In genomic region chr1:23776198-23776597, GRCh38 we compare ENCODE assay signal across 29 cellular contexts. TPM values are rescaled to one million over a fixed set of nuclear protein-coding genes. Genes with fewer than 3 reads are reported as not detected.
A peak's percentile ranks its signal among the peaks of the same experiment; 100 is the strongest.
DNase-seq lines count a peak whose midpoint lies in the region; ATAC-seq, FAIRE-seq and TF ChIP-seq lines count a peak whose summit lies in the region.
"Had no signal": no experiment of that assay in that cellular context is flagged by ENCODE, and none has a peak within 500 bp of the region (broad histone marks: within the 10 kb centered on the region; RNA-seq: fewer than 3 reads in every experiment).

No MANE protein-coding gene starts in this region.

- peaks cover 3% of the 10 kb centered on the region; the same call in 1 of the 2 replicates for H3K36me3 ChIP-seq in PC-3 (ENCODE audit: low read depth, low read length)
- peaks cover 31% of the 10 kb centered on the region for H3K36me3 ChIP-seq in K562 (ENCODE audit: control insufficient read depth, insufficient read depth, low read length)
- peaks cover 0 to 7% of the 10 kb centered on the region in 2 donors for H3K36me3 ChIP-seq in adrenal gland (replicated peaks in 1 of 2)

- no peak for TF ChIP-seq RAD21 in K562 (CRISPR knock-in tag; conservative IDR thresholded peaks at IDR 0.05 in 1 of 2, IDR thresholded peaks at IDR 0.05 in 1 of 2)

- H3K27me3 Mint-ChIP-seq in activated CD4-positive, alpha-beta T cell treated with anti-CD3 and anti-CD28 coated beads for 36 hours = no peaks in the 10 kb centered on the region
- no peaks in the 10 kb centered on the region for H3K27me3 Mint-ChIP-seq in neural crest cell (ENCODE audit: low read depth)
- H3K27me3 Mint-ChIP-seq: dendritic cell treated with granulocyte-macrophage colony-stimulating factor and Interleukin-4, amounts not matched to agents 40 ng/mL and 50 ng/mL, for 4 days; stimulated activated memory B cell treated with anti-CD40 and anti-IgM and Interleukin-4, amounts not matched to agents 10 μg/mL and 1 μg/mL and 100 μg/mL, for 72 hours had no signal

- intact Hi-C loops in activated CD4-positive, alpha-beta T cell treated with anti-CD3 and anti-CD28 coated beads for 36 hours (cut with DNase I, micrococcal nuclease) = loop anchor here in 1 of 2 experiments (10.0 kb wide), 1 partner anchor 619 kb away; no protein-coding TSS in a partner anchor
- intact Hi-C loops in PC-3 (cut with micrococcal nuclease) = no loop called here
- intact Hi-C loops in K562 (cut with micrococcal nuclease) = no loop called here
- intact Hi-C loops in adrenal gland (cut with DNase I) = loop anchor here in 1 of 2 donors (10.0 kb wide), 1 partner anchor 139 kb away; the partner anchor contains the start of gene CNR2

- TF ChIP-seq EP300 in K562 (IDR thresholded peaks at IDR 0.05; ENCODE audit: low read length) = no peak

- peaks cover 15% of the 10 kb centered on the region for H3F3A ChIP-seq in PC-3 (ENCODE audit: low read length, unreplicated experiment)

- BruUV-seq in PC-3 (replicated peaks; lab: Mats Ljungman, UMichigan) = no TSS peak
- no TSS peak for BruUV-seq in K562 (replicated peaks; lab: Mats Ljungman, UMichigan)

- no peak for DNase-seq in activated CD4-positive, alpha-beta T cell treated with anti-CD3 and anti-CD28 coated beads for 36 hours
- DNase-seq in activated CD4-positive, alpha-beta T cell treated with anti-CD3 and anti-CD28 coated beads, Interleukin-2, amount 50 U/mL, for 4 hours = no peak
- DNase-seq in PC-3 (no peak), K562 (ENCODE audit: extremely low read depth in 1 of 4, low spot score in 3 of 4) (no peak), neural crest cell (ENCODE audit: low read depth, low spot score) (no peak), HuH-7.5 (ENCODE audit: low spot score) (no peak), adrenal gland (no peak)
- DNase-seq in activated naive CD4-positive, alpha-beta T cell treated with anti-CD3 and anti-CD28 coated beads, Interleukin-2, amount 50 U/mL, for 72 hours (ENCODE audit: low spot score in 2 of 2) = no peak
- DNase-seq: activated CD4-positive, alpha-beta T cell treated with anti-CD3 and anti-CD28 coated beads, Interleukin-2, amount 50 U/mL, for 48 hours; activated CD8-positive, alpha-beta memory T cell treated with anti-CD3 and anti-CD28 coated beads, Interleukin-2, amount 50 U/mL, for 48 hours; activated effector memory CD4-positive, alpha-beta T cell treated with Interleukin-2 at 50 U/mL for 16 hours; endodermal cell; glutamatergic neuron; IMR-90; islet precursor cell; left ventricle myocardium inferior; NCI-H1092; NCI-H1694 treated with DMSO at 0.1 percent for 48 hours; NCI-H446 treated with DMSO at 0.1 percent for 48 hours; NCI-H774; testis had no signal

- H3K9me2 ChIP-seq in PC-3 (replicated peaks; ENCODE audit: low read length) = no peaks in the 10 kb centered on the region

- H4K20me1 ChIP-seq in PC-3 (ENCODE audit: low read length) = peaks cover 14% of the 10 kb centered on the region
- H4K20me1 ChIP-seq in K562 (replicated peaks; ENCODE audit: control insufficient read depth, insufficient read depth, low read length) = peaks cover 8% of the 10 kb centered on the region; the same call in 1 of the 2 replicates

- peak overlapping the region; percentile 87 for H3K4me3 Mint-ChIP-seq in activated CD4-positive, alpha-beta T cell treated with anti-CD3 and anti-CD28 coated beads for 36 hours
- H3K4me3 Mint-ChIP-seq in neural crest cell = peak overlapping the region; percentile 94
- H3K4me3 Mint-ChIP-seq: CD14-positive monocyte; dendritic cell treated with granulocyte-macrophage colony-stimulating factor and Interleukin-4, amounts not matched to agents 40 ng/mL and 50 ng/mL, for 4 days; stimulated activated memory B cell treated with anti-CD40 and anti-IgM and Interleukin-4, amounts not matched to agents 10 μg/mL and 1 μg/mL and 100 μg/mL, for 72 hours had no signal

- no peaks in the 10 kb centered on the region for H3K9me1 ChIP-seq in K562 (ENCODE audit: control insufficient read depth, insufficient read depth, low read length)

- no peak overlapping the region for H3K4me3 ChIP-seq in PC-3 (ENCODE audit: low read length)
- H3K4me3 ChIP-seq in K562 = peak overlapping the region; percentile 78; the same call in 1 of the 2 replicates
- H3K4me3 ChIP-seq in adrenal gland = no peak overlapping the region
- H3K4me3 ChIP-seq: GM23338, left ventricle myocardium inferior, skin epidermis, testis had no signal

- no peak for FAIRE-seq in K562 (lab: Jason Lieb, UNC)
- FAIRE-seq: urothelium cell line had no signal

- TF ChIP-seq CTCF in PC-3 (conservative IDR thresholded peaks at IDR 0.05; ENCODE audit: low read depth, low read length) = no peak
- TF ChIP-seq CTCF in K562 (IDR thresholded peaks at IDR 0.05 in 2 of 3, conservative IDR thresholded peaks at IDR 0.05 in 1 of 3; ENCODE audit: insufficient read depth in 2 of 3, low read depth in 1 of 3, low read length in 3 of 3) = no peak
- TF ChIP-seq CTCF in neural crest cell (conservative IDR thresholded peaks at IDR 0.05) = no peak
- TF ChIP-seq CTCF in adrenal gland (IDR thresholded peaks at IDR 0.05) = no peak

- TF ChIP-seq POLR2A in K562 (conservative IDR thresholded peaks at IDR 0.05) = no peak
- TF ChIP-seq POLR2A in adrenal gland (IDR thresholded peaks at IDR 0.05) = no peak

- H3K27ac ChIP-seq in PC-3 (ENCODE audit: low read length) = no peak overlapping the region
- H3K27ac ChIP-seq in K562 (ENCODE audit: extremely low read depth, low read depth, low read length) = peak overlapping the region; percentile 44; the same call in 2 of the 3 replicates
- H3K27ac ChIP-seq in adrenal gland = no peak overlapping the region
- H3K27ac ChIP-seq: left ventricle myocardium inferior, skin epidermis, testis had no signal

- no peaks in the 10 kb centered on the region for H3K9me3 Mint-ChIP-seq in activated CD4-positive, alpha-beta T cell treated with anti-CD3 and anti-CD28 coated beads for 36 hours (ENCODE audit: low read depth)
- no peaks in the 10 kb centered on the region for H3K9me3 Mint-ChIP-seq in neural crest cell
- no peaks in the 10 kb centered on the region for H3K9me3 Mint-ChIP-seq in activated naive CD4-positive, alpha-beta T cell treated with anti-CD3 and anti-CD28 coated beads, Interleukin-2, amount 50 U/mL, for 72 hours
- H3K9me3 Mint-ChIP-seq: CD14-positive monocyte; dendritic cell treated with granulocyte-macrophage colony-stimulating factor and Interleukin-4, amounts not matched to agents 40 ng/mL and 50 ng/mL, for 4 days; endodermal cell; GM23338; mesothelial cell of epicardium; stimulated activated memory B cell treated with anti-CD40 and anti-IgM and Interleukin-4, amounts not matched to agents 10 μg/mL and 1 μg/mL and 100 μg/mL, for 72 hours had no signal

- CTCF ChIA-PET in activated CD4-positive, alpha-beta T cell treated with anti-CD3 and anti-CD28 coated beads for 36 hours (lab: Charles Lee) = interaction anchor here (0.6 to 2.3 kb wide), 5 partner anchors 34 to 313 kb away, joined by 3 to 7 read pairs (median 4); no protein-coding TSS in a partner anchor
- CTCF ChIA-PET in PC-3 (lab: Charles Lee) = no interaction called here
- CTCF ChIA-PET in K562 (lab: Yijun Ruan, JAX; ENCODE audit: low intra/inter-chr PET ratio) = interaction anchor here (0.6 kb wide), 1 partner anchor 78 kb away, joined by 3 read pairs; no protein-coding TSS in a partner anchor

- H2AFZ ChIP-seq in PC-3 (ENCODE audit: low read length) = no peak overlapping the region
- no peak overlapping the region for H2AFZ ChIP-seq in K562 (ENCODE audit: low read depth, low read length)
- H2AFZ ChIP-seq: GM23338 had no signal

- H3K27ac Mint-ChIP-seq in activated CD4-positive, alpha-beta T cell treated with anti-CD3 and anti-CD28 coated beads for 36 hours = no peak overlapping the region
- no peak overlapping the region for H3K27ac Mint-ChIP-seq in neural crest cell (ENCODE audit: unreplicated experiment)
- no peak overlapping the region for H3K27ac Mint-ChIP-seq in activated naive CD4-positive, alpha-beta T cell treated with anti-CD3 and anti-CD28 coated beads, Interleukin-2, amount 50 U/mL, for 72 hours
- H3K27ac Mint-ChIP-seq: dendritic cell treated with granulocyte-macrophage colony-stimulating factor and Interleukin-4, amounts not matched to agents 40 ng/mL and 50 ng/mL, for 4 days; endodermal cell; GM23338; mesothelial cell of epicardium; stimulated activated memory B cell treated with anti-CD40 and anti-IgM and Interleukin-4, amounts not matched to agents 10 μg/mL and 1 μg/mL and 100 μg/mL, for 72 hours had no signal

- no peak for ATAC-seq in activated CD4-positive, alpha-beta T cell treated with anti-CD3 and anti-CD28 coated beads for 36 hours
- no peak for ATAC-seq in PC-3
- no peak for ATAC-seq in K562
- ATAC-seq in activated naive CD4-positive, alpha-beta T cell treated with anti-CD3 and anti-CD28 coated beads, Interleukin-2, amount 50 U/mL, for 72 hours = no peak
- ATAC-seq: esophagus mucosa; GM23338; stimulated activated memory B cell treated with anti-CD40 and anti-IgM and Interleukin-4, amounts not matched to agents 10 μg/mL and 1 μg/mL and 100 μg/mL, for 72 hours had no signal

- peaks cover 38% of the 10 kb centered on the region for H3K4me1 Mint-ChIP-seq in activated CD4-positive, alpha-beta T cell treated with anti-CD3 and anti-CD28 coated beads for 36 hours
- H3K4me1 Mint-ChIP-seq in neural crest cell = peaks cover 26% of the 10 kb centered on the region

- H3K4me1 ChIP-seq in PC-3 (ENCODE audit: insufficient read depth, low read length) (peaks cover 31% of the 10 kb centered on the region), K562 (replicated peaks in 1 of 2; ENCODE audit: control insufficient read depth in 2 of 2, insufficient read depth in 2 of 2, low read length in 2 of 2) (peaks cover 12 to 52% of the 10 kb centered on the region in 2 experiments; a peak in 3 of 5 replicates), adrenal gland (replicated peaks in 1 of 2) (peaks cover 6 to 30% of the 10 kb centered on the region in 2 donors)

- H3K36me3 Mint-ChIP-seq in activated CD4-positive, alpha-beta T cell treated with anti-CD3 and anti-CD28 coated beads for 36 hours (ENCODE audit: low read depth) = peaks cover 5% of the 10 kb centered on the region
- H3K36me3 Mint-ChIP-seq in neural crest cell (ENCODE audit: low read depth) = no peaks in the 10 kb centered on the region
- peaks cover 5 to 16% of the 10 kb centered on the region in 2 donors for H3K36me3 Mint-ChIP-seq in activated naive CD4-positive, alpha-beta T cell treated with anti-CD3 and anti-CD28 coated beads, Interleukin-2, amount 50 U/mL, for 72 hours
- H3K36me3 Mint-ChIP-seq: mesothelial cell of epicardium; stimulated activated memory B cell treated with anti-CD40 and anti-IgM and Interleukin-4, amounts not matched to agents 10 μg/mL and 1 μg/mL and 100 μg/mL, for 72 hours had no signal

- peak overlapping the region; percentile 94; the same call in 1 of the 2 replicates for H3K4me2 ChIP-seq in PC-3 (ENCODE audit: low read length)
- H3K4me2 ChIP-seq in K562 (ENCODE audit: insufficient read depth, low read length) = peak overlapping the region; percentile 100
- H3K4me2 ChIP-seq: GM23338 had no signal

- H3K27me3 ChIP-seq in PC-3 (ENCODE audit: low read length) = no peaks in the 10 kb centered on the region
- no peaks in the 10 kb centered on the region for H3K27me3 ChIP-seq in K562 (ENCODE audit: control insufficient read depth in 2 of 2, insufficient read depth in 2 of 2, low read length in 2 of 2)
- H3K27me3 ChIP-seq in adrenal gland = no peaks in the 10 kb centered on the region
- H3K27me3 ChIP-seq: testis had no signal

- H3K9me3 ChIP-seq in PC-3 (ENCODE audit: low read length) (no peaks in the 10 kb centered on the region), K562 (replicated peaks; ENCODE audit: control insufficient read depth, insufficient read depth, low read depth, low read length) (no peaks in the 10 kb centered on the region), adrenal gland (replicated peaks in 1 of 3) (no peaks in the 10 kb centered on the region)
- H3K9me3 ChIP-seq: left ventricle myocardium inferior, testis had no signal

- WGBS in K562 (ENCODE audit: insufficient coverage, low coverage, missing lambda C conversion rate) = 44% methylated on average over 2 of the region's 2 CpGs
- 81 to 86% (median 84%) methylated on average over 2 of the region's 2 CpGs for WGBS in adrenal gland, 4 donors

- H3K79me2 ChIP-seq in PC-3 (ENCODE audit: low read length) = peaks cover 45% of the 10 kb centered on the region
- H3K79me2 ChIP-seq in K562 (ENCODE audit: control insufficient read depth, insufficient read depth, low read length) = peaks cover 86% of the 10 kb centered on the region

- POLR2A ChIA-PET in activated CD4-positive, alpha-beta T cell treated with anti-CD3 and anti-CD28 coated beads for 36 hours (lab: Charles Lee) = no interaction called here
- POLR2A ChIA-PET in PC-3 (lab: Charles Lee; ENCODE audit: unreplicated experiment) = no interaction called here
- POLR2A ChIA-PET in K562 (lab: Yijun Ruan, JAX) = interaction anchor here (0.9 to 7.8 kb wide), 4 partner anchors 16 to 85 kb away, joined by 3 to 197 read pairs (median 4); partner anchors contain the start of genes LYPLA2 and RPL11

- no peak overlapping the region for H3K9ac ChIP-seq in PC-3 (ENCODE audit: low read length)
- H3K9ac ChIP-seq in K562 (ENCODE audit: insufficient read depth in 1 of 2, low read depth in 2 of 2, low read length in 2 of 2) = peak overlapping the region; percentile 6 to 89; a peak in 3 of 4 replicates

- in situ Hi-C loops in K562 (cut with MboI) = no loop called here

RNA-seq across cellular contexts. Expression of gene PITHD1, which starts 2.0 kb away (rescaled TPM):
- 10 to 100 TPM; 53.1 to 64.1 TPM for total RNA-seq in activated CD4-positive, alpha-beta T cell treated with anti-CD3 and anti-CD28 coated beads for 36 hours
- total RNA-seq in PC-3 (2014; rRNA removed) (107 and 115 TPM in 2 replicates), K562 (2014; rRNA removed) (149 and 175 TPM in 2 replicates), K562 (2014; rRNA removed; fragmentation: Illumina TruSeq; extraction: Trizol) (172 and 175 TPM in 2 replicates), K562 (2015; rRNA removed; fragmentation: Illumina TruSeq; extraction: Trizol) (144 and 151 TPM in 2 replicates), K562 (2021) (126 and 141 TPM in 2 replicates), neural crest cell (54.8 and 57.5 TPM in 2 replicates), adrenal gland (10 to 100 TPM; 54.9 to 98.0 (median 63.0) TPM)
- total RNA-seq in K562 (2011; cell fraction: chromatin; rRNA removed; ENCODE audit: low replicate concordance) = 96.3 and 113 TPM in 2 replicates
- total RNA-seq in K562 (2011; cell fraction: nucleolus; rRNA removed) = 53.2 and 60.7 TPM in 2 replicates
- 112 and 144 TPM in 2 replicates for total RNA-seq in K562 (2011; cell fraction: nucleoplasm; rRNA removed)
- polyA plus RNA-seq in K562 (2011; rRNA removed) (159 and 167 TPM in 2 replicates), K562 (2014; fragmentation: Illumina TruSeq; extraction: Trizol) (133 and 138 TPM in 2 replicates), K562 (2014; fragmentation: Nextera tagmentation; extraction: Ambion mirVana) (10 to 100 TPM; 46.5 to 51.7 TPM), K562 (2014; rRNA removed) (159 and 175 TPM in 2 replicates), adrenal gland (100 to 1,000 TPM in 1 of 3 donors, 10 to 100 TPM in 2; 41.9 to 104 (median 52.4) TPM)
- polyA plus RNA-seq in K562 (2011; cell fraction: cytosol; rRNA removed) = 81.9 and 157 TPM in 2 replicates
- 74.8 and 105 TPM in 2 replicates for polyA plus RNA-seq in K562 (2011; cell fraction: nucleus; rRNA removed)
- polyA plus RNA-seq in K562 (2012) = 80.0 and 120 TPM in 2 replicates
- polyA minus RNA-seq in K562 (2011; rRNA and poly(A)+ RNA removed) = 59.4 and 74.4 TPM in 2 replicates
- 29.4 and 34.5 TPM in 2 replicates for polyA minus RNA-seq in K562 (2011; cell fraction: cytosol; rRNA and poly(A)+ RNA removed)
- 17.0 and 32.8 TPM in 2 replicates for polyA minus RNA-seq in K562 (2011; cell fraction: nucleus; rRNA and poly(A)+ RNA removed)
- total RNA-seq in activated naive CD4-positive, alpha-beta T cell treated with anti-CD3 and anti-CD28 coated beads, Interleukin-2, amount 50 U/mL, for 72 hours = 10 to 100 TPM; 68.6 to 94.7 TPM

RNA-seq across cellular contexts. Expression of gene LYPLA2, which starts 14.7 kb away (rescaled TPM):
- total RNA-seq in activated CD4-positive, alpha-beta T cell treated with anti-CD3 and anti-CD28 coated beads for 36 hours = 10 to 100 TPM; 55.0 to 64.8 TPM
- total RNA-seq in PC-3 (2014; rRNA removed) = 120 and 142 TPM in 2 replicates
- total RNA-seq in K562 (2011; cell fraction: chromatin; rRNA removed; ENCODE audit: low replicate concordance) = 27.3 and 126 TPM in 2 replicates
- total RNA-seq in K562 (2011; cell fraction: nucleolus; rRNA removed) = 89.4 and 103 TPM in 2 replicates
- 56.7 and 62.0 TPM in 2 replicates for total RNA-seq in K562 (2011; cell fraction: nucleoplasm; rRNA removed)
- total RNA-seq in K562 (2014; rRNA removed) = 126 and 144 TPM in 2 replicates
- total RNA-seq in K562 (2014; rRNA removed; fragmentation: Illumina TruSeq; extraction: Trizol) = 17.4 and 25.8 TPM in 2 replicates
- 56.5 and 58.4 TPM in 2 replicates for total RNA-seq in K562 (2015; rRNA removed; fragmentation: Illumina TruSeq; extraction: Trizol)
- 108 and 109 TPM in 2 replicates for total RNA-seq in K562 (2021)
- polyA plus RNA-seq in K562 (2011; rRNA removed) = 60.1 and 72.7 TPM in 2 replicates
- 89.6 and 223 TPM in 2 replicates for polyA plus RNA-seq in K562 (2011; cell fraction: cytosol; rRNA removed)
- polyA plus RNA-seq in K562 (2011; cell fraction: nucleus; rRNA removed) = 141 and 217 TPM in 2 replicates
- 97.6 and 103 TPM in 2 replicates for polyA plus RNA-seq in K562 (2012)
- 90.2 and 141 TPM in 2 replicates for polyA plus RNA-seq in K562 (2014; fragmentation: Illumina TruSeq; extraction: Trizol)
- 1 to 10 TPM; 3.9 to 9.9 TPM for polyA plus RNA-seq in K562 (2014; fragmentation: Nextera tagmentation; extraction: Ambion mirVana)
- 127 and 128 TPM in 2 replicates for polyA plus RNA-seq in K562 (2014; rRNA removed)
- 21.3 and 39.9 TPM in 2 replicates for polyA minus RNA-seq in K562 (2011; rRNA and poly(A)+ RNA removed)
- 64.0 and 69.4 TPM in 2 replicates for polyA minus RNA-seq in K562 (2011; cell fraction: cytosol; rRNA and poly(A)+ RNA removed)
- polyA minus RNA-seq in K562 (2011; cell fraction: nucleus; rRNA and poly(A)+ RNA removed) = 25.7 and 26.4 TPM in 2 replicates
- total RNA-seq in neural crest cell = 88.9 and 89.6 TPM in 2 replicates
- total RNA-seq in adrenal gland = 10 to 100 TPM; 44.0 to 74.4 (median 51.6) TPM
- polyA plus RNA-seq in adrenal gland = 10 to 100 TPM; 26.0 to 55.1 (median 48.5) TPM
- total RNA-seq in activated naive CD4-positive, alpha-beta T cell treated with anti-CD3 and anti-CD28 coated beads, Interleukin-2, amount 50 U/mL, for 72 hours = 10 to 100 TPM; 73.6 to 78.1 TPM

RNA-seq across cellular contexts. Expression of gene GALE, which starts 24.4 kb away (rescaled TPM):
- total RNA-seq in activated CD4-positive, alpha-beta T cell treated with anti-CD3 and anti-CD28 coated beads for 36 hours = 10 to 100 TPM; 27.4 to 35.6 TPM
- 86.0 and 86.4 TPM in 2 replicates for total RNA-seq in PC-3 (2014; rRNA removed)
- 48.0 and 134 TPM in 2 replicates for total RNA-seq in K562 (2011; cell fraction: chromatin; rRNA removed; ENCODE audit: low replicate concordance)
- total RNA-seq in K562 (2011; cell fraction: nucleolus; rRNA removed) = 107 and 108 TPM in 2 replicates
- total RNA-seq in K562 (2011; cell fraction: nucleoplasm; rRNA removed) = 54.4 and 66.4 TPM in 2 replicates
- total RNA-seq in K562 (2014; rRNA removed) = 130 and 133 TPM in 2 replicates
- 36.8 and 48.3 TPM in 2 replicates for total RNA-seq in K562 (2014; rRNA removed; fragmentation: Illumina TruSeq; extraction: Trizol)
- 86.2 and 91.3 TPM in 2 replicates for total RNA-seq in K562 (2015; rRNA removed; fragmentation: Illumina TruSeq; extraction: Trizol)
- 108 and 112 TPM in 2 replicates for total RNA-seq in K562 (2021)
- 88.3 and 104 TPM in 2 replicates for polyA plus RNA-seq in K562 (2011; rRNA removed)
- polyA plus RNA-seq in K562 (2011; cell fraction: cytosol; rRNA removed) = 132 and 175 TPM in 2 replicates
- polyA plus RNA-seq in K562 (2011; cell fraction: nucleus; rRNA removed) = 105 and 111 TPM in 2 replicates
- polyA plus RNA-seq in K562 (2012) = 89.3 and 129 TPM in 2 replicates
- 96.6 and 108 TPM in 2 replicates for polyA plus RNA-seq in K562 (2014; fragmentation: Illumina TruSeq; extraction: Trizol)
- 10 to 100 TPM in 1 of 2 experiments, 1 to 10 TPM in 1; 8.4 to 48.4 TPM for polyA plus RNA-seq in K562 (2014; fragmentation: Nextera tagmentation; extraction: Ambion mirVana)
- polyA plus RNA-seq in K562 (2014; rRNA removed) = 125 and 139 TPM in 2 replicates
- 33.6 and 40.5 TPM in 2 replicates for polyA minus RNA-seq in K562 (2011; rRNA and poly(A)+ RNA removed)
- polyA minus RNA-seq in K562 (2011; cell fraction: cytosol; rRNA and poly(A)+ RNA removed) = 29.0 and 36.3 TPM in 2 replicates
- 28.5 and 41.0 TPM in 2 replicates for polyA minus RNA-seq in K562 (2011; cell fraction: nucleus; rRNA and poly(A)+ RNA removed)
- total RNA-seq in neural crest cell = 47.1 and 47.2 TPM in 2 replicates
- 10 to 100 TPM; 17.8 to 46.0 (median 28.4) TPM for total RNA-seq in adrenal gland
- polyA plus RNA-seq in adrenal gland = 10 to 100 TPM; 12.0 to 80.8 (median 59.4) TPM
- total RNA-seq in activated naive CD4-positive, alpha-beta T cell treated with anti-CD3 and anti-CD28 coated beads, Interleukin-2, amount 50 U/mL, for 72 hours = 10 to 100 TPM; 43.6 to 53.2 TPM

RNA-seq across cellular contexts. Expression of gene ELOA, which starts 32.9 kb away (rescaled TPM):
- 10 to 100 TPM; 34.5 to 38.6 TPM for total RNA-seq in activated CD4-positive, alpha-beta T cell treated with anti-CD3 and anti-CD28 coated beads for 36 hours
- total RNA-seq in PC-3 (2014; rRNA removed) (50.7 and 50.9 TPM in 2 replicates), K562 (2014; rRNA removed) (61.3 and 70.8 TPM in 2 replicates), K562 (2014; rRNA removed; fragmentation: Illumina TruSeq; extraction: Trizol) (74.1 and 75.8 TPM in 2 replicates), K562 (2015; rRNA removed; fragmentation: Illumina TruSeq; extraction: Trizol) (77.6 and 80.0 TPM in 2 replicates), K562 (2021) (66.6 and 70.8 TPM in 2 replicates), neural crest cell (43.1 and 45.8 TPM in 2 replicates), adrenal gland (10 to 100 TPM; 28.0 to 44.7 (median 30.9) TPM)
- 40.0 and 60.8 TPM in 2 replicates for total RNA-seq in K562 (2011; cell fraction: chromatin; rRNA removed; ENCODE audit: low replicate concordance)
- 22.4 and 23.7 TPM in 2 replicates for total RNA-seq in K562 (2011; cell fraction: nucleolus; rRNA removed)
- total RNA-seq in K562 (2011; cell fraction: nucleoplasm; rRNA removed) = 31.1 and 33.1 TPM in 2 replicates
- polyA plus RNA-seq in K562 (2011; rRNA removed) (29.7 and 33.3 TPM in 2 replicates), K562 (2014; fragmentation: Illumina TruSeq; extraction: Trizol) (80.6 and 98.6 TPM in 2 replicates), K562 (2014; fragmentation: Nextera tagmentation; extraction: Ambion mirVana) (10 to 100 TPM; 31.9 to 53.6 TPM), K562 (2014; rRNA removed) (44.4 and 48.7 TPM in 2 replicates), adrenal gland (10 to 100 TPM; 11.5 to 37.8 (median 15.1) TPM)
- polyA plus RNA-seq in K562 (2011; cell fraction: cytosol; rRNA removed) = 13.9 and 14.8 TPM in 2 replicates
- 24.7 and 25.8 TPM in 2 replicates for polyA plus RNA-seq in K562 (2011; cell fraction: nucleus; rRNA removed)
- 28.7 and 53.0 TPM in 2 replicates for polyA plus RNA-seq in K562 (2012)
- 35.1 and 35.7 TPM in 2 replicates for polyA minus RNA-seq in K562 (2011; rRNA and poly(A)+ RNA removed)
- polyA minus RNA-seq in K562 (2011; cell fraction: cytosol; rRNA and poly(A)+ RNA removed) = 25.7 and 34.4 TPM in 2 replicates
- polyA minus RNA-seq in K562 (2011; cell fraction: nucleus; rRNA and poly(A)+ RNA removed) = 10.5 and 19.7 TPM in 2 replicates
- 10 to 100 TPM; 30.9 to 33.4 TPM for total RNA-seq in activated naive CD4-positive, alpha-beta T cell treated with anti-CD3 and anti-CD28 coated beads, Interleukin-2, amount 50 U/mL, for 72 hours

RNA-seq across cellular contexts. Expression of gene HMGCL, which starts 49.0 kb away (rescaled TPM):
- total RNA-seq in activated CD4-positive, alpha-beta T cell treated with anti-CD3 and anti-CD28 coated beads for 36 hours = 10 to 100 TPM; 31.9 to 46.0 TPM
- 28.2 and 30.8 TPM in 2 replicates for total RNA-seq in PC-3 (2014; rRNA removed)
- 44.6 and 54.9 TPM in 2 replicates for total RNA-seq in K562 (2011; cell fraction: chromatin; rRNA removed; ENCODE audit: low replicate concordance)
- 33.6 and 36.7 TPM in 2 replicates for total RNA-seq in K562 (2011; cell fraction: nucleolus; rRNA removed)
- 43.8 and 70.2 TPM in 2 replicates for total RNA-seq in K562 (2011; cell fraction: nucleoplasm; rRNA removed)
- total RNA-seq in K562 (2014; rRNA removed) = 24.2 TPM in 2 replicates
- total RNA-seq in K562 (2014; rRNA removed; fragmentation: Illumina TruSeq; extraction: Trizol) = 14.7 and 18.8 TPM in 2 replicates
- total RNA-seq in K562 (2015; rRNA removed; fragmentation: Illumina TruSeq; extraction: Trizol) = 15.5 and 18.0 TPM in 2 replicates
- total RNA-seq in K562 (2021) = 19.5 and 20.3 TPM in 2 replicates
- 37.8 and 43.1 TPM in 2 replicates for polyA plus RNA-seq in K562 (2011; rRNA removed)
- 29.4 and 39.5 TPM in 2 replicates for polyA plus RNA-seq in K562 (2011; cell fraction: cytosol; rRNA removed)
- 22.1 and 29.0 TPM in 2 replicates for polyA plus RNA-seq in K562 (2011; cell fraction: nucleus; rRNA removed)
- polyA plus RNA-seq in K562 (2012) = 21.8 and 49.2 TPM in 2 replicates
- polyA plus RNA-seq in K562 (2014; fragmentation: Illumina TruSeq; extraction: Trizol) = 22.6 and 23.9 TPM in 2 replicates
- 10 to 100 TPM; 73.0 to 82.2 TPM for polyA plus RNA-seq in K562 (2014; fragmentation: Nextera tagmentation; extraction: Ambion mirVana)
- polyA plus RNA-seq in K562 (2014; rRNA removed) = 23.2 and 24.6 TPM in 2 replicates
- 26.6 and 26.7 TPM in 2 replicates for polyA minus RNA-seq in K562 (2011; rRNA and poly(A)+ RNA removed)
- 9.7 and 10.6 TPM in 2 replicates for polyA minus RNA-seq in K562 (2011; cell fraction: cytosol; rRNA and poly(A)+ RNA removed)
- 8.5 and 13.7 TPM in 2 replicates for polyA minus RNA-seq in K562 (2011; cell fraction: nucleus; rRNA and poly(A)+ RNA removed)
- 15.6 and 17.4 TPM in 2 replicates for total RNA-seq in neural crest cell
- 100 to 1,000 TPM in 2 of 8 donors, 10 to 100 TPM in 6; 53.9 to 120 (median 90.7) TPM for total RNA-seq in adrenal gland
- 10 to 100 TPM; 38.8 to 83.2 (median 43.3) TPM for polyA plus RNA-seq in adrenal gland
- total RNA-seq in activated naive CD4-positive, alpha-beta T cell treated with anti-CD3 and anti-CD28 coated beads, Interleukin-2, amount 50 U/mL, for 72 hours = 10 to 100 TPM; 29.0 to 45.3 TPM
